ENCODE assay signal across 8 cellular contexts in genomic region chr17:60036796-60037677, GRCh38. TPM values are rescaled to one million over a fixed set of nuclear protein-coding genes. Genes with fewer than 3 reads are reported as not detected.
DNase-seq lines count a peak whose midpoint lies in the region; ATAC-seq, FAIRE-seq and TF ChIP-seq lines count a peak whose summit lies in the region.

No MANE protein-coding gene starts in this region.

- WGBS in prostate gland = 28% methylated on average over 20 of the region's 20 CpGs

- H3K4me1 ChIP-seq in prostate gland (replicated peaks) = no peaks in the 10 kb centered on the region

- intact Hi-C loops in cardiac septum (cut with DNase I) = loop anchor here (5.0 to 10.0 kb wide), 3 partner anchors 92 to 282 kb away; no protein-coding TSS in a partner anchor
- intact Hi-C loops in prostate gland (cut with DNase I) = loop anchor here (5.0 kb wide), 1 partner anchor 400 kb away; no protein-coding TSS in a partner anchor

- H3K36me3 Mint-ChIP-seq in activated naive CD4-positive, alpha-beta T cell treated with anti-CD3 and anti-CD28 coated beads, Interleukin-2, amount 50 U/mL, for 72 hours = no peaks in the 10 kb centered on the region

- DNase-seq in NB4 (ENCODE audit: low read depth) = peak; percentile 80
- DNase-seq in SKM-1 treated with dmso at 0.1 percent for 144 hours (lab: John Stamatoyannopoulos, UW; ENCODE audit: unreplicated experiment) = peak; percentile 76
- peak; percentile 66 to 72 for DNase-seq in activated naive CD4-positive, alpha-beta T cell treated with anti-CD3 and anti-CD28 coated beads, Interleukin-2, amount 50 U/mL, for 72 hours (ENCODE audit: low spot score in 2 of 2)
- DNase-seq in cardiac septum (ENCODE audit: low spot score) = peak; percentile 79
- DNase-seq in prostate gland (ENCODE audit: low spot score) = peak; percentile 52
- DNase-seq in urothelium cell line (ENCODE audit: low spot score) = peak; percentile 95

- no peaks in the 10 kb centered on the region for H3K36me3 ChIP-seq in prostate gland

- no peaks in the 10 kb centered on the region for H3K9me3 ChIP-seq in prostate gland

- H3K4me3 ChIP-seq in NB4 (ENCODE audit: low read depth, low read length) = no peak overlapping the region
- H3K4me3 ChIP-seq in prostate gland = no peak overlapping the region

- peak; percentile 97 for TF ChIP-seq CTCF in C4-2B (conservative IDR thresholded peaks at IDR 0.05)
- peak; percentile 94 for TF ChIP-seq CTCF in NB4 (IDR thresholded peaks at IDR 0.05; ENCODE audit: low read depth, low read length)
- peak; percentile 43 to 71 (median 55) for TF ChIP-seq CTCF in prostate gland (IDR thresholded peaks at IDR 0.05)

- peak; percentile 95 for FAIRE-seq in urothelium cell line (lab: Jason Lieb, UNC)

- no peak for TF ChIP-seq POLR2A in NB4 (IDR thresholded peaks at IDR 0.05; ENCODE audit: extremely low read depth, insufficient read length)
- no peak for TF ChIP-seq POLR2A in prostate gland (IDR thresholded peaks at IDR 0.05)

- no peak overlapping the region for H3K27ac ChIP-seq in C4-2B
- no peak overlapping the region for H3K27ac ChIP-seq in prostate gland

- no peaks in the 10 kb centered on the region for H3K9me3 Mint-ChIP-seq in activated naive CD4-positive, alpha-beta T cell treated with anti-CD3 and anti-CD28 coated beads, Interleukin-2, amount 50 U/mL, for 72 hours

- H3K27me3 ChIP-seq in prostate gland (replicated peaks; ENCODE audit: insufficient read depth) = no peaks in the 10 kb centered on the region

- no peak overlapping the region for H3K27ac Mint-ChIP-seq in activated naive CD4-positive, alpha-beta T cell treated with anti-CD3 and anti-CD28 coated beads, Interleukin-2, amount 50 U/mL, for 72 hours

- peak; percentile 75 for ATAC-seq in GM21381 (IDR thresholded peaks at IDR 0.05; ENCODE audit: unreplicated experiment)
- ATAC-seq in activated naive CD4-positive, alpha-beta T cell treated with anti-CD3 and anti-CD28 coated beads, Interleukin-2, amount 50 U/mL, for 72 hours = peak; percentile 94 to 96

RNA-seq across cellular contexts. Expression of gene HEATR6, which starts 41.7 kb away (rescaled TPM):
- 10 to 100 TPM; 33.4 to 33.9 TPM for total RNA-seq in activated naive CD4-positive, alpha-beta T cell treated with anti-CD3 and anti-CD28 coated beads, Interleukin-2, amount 50 U/mL, for 72 hours
- total RNA-seq in cardiac septum (11.4 TPM), prostate gland (10 to 100 TPM; 32.8 to 35.5 TPM)
